17 cellular contexts compared by ENCODE assay signal in the genomic region with DNA sequence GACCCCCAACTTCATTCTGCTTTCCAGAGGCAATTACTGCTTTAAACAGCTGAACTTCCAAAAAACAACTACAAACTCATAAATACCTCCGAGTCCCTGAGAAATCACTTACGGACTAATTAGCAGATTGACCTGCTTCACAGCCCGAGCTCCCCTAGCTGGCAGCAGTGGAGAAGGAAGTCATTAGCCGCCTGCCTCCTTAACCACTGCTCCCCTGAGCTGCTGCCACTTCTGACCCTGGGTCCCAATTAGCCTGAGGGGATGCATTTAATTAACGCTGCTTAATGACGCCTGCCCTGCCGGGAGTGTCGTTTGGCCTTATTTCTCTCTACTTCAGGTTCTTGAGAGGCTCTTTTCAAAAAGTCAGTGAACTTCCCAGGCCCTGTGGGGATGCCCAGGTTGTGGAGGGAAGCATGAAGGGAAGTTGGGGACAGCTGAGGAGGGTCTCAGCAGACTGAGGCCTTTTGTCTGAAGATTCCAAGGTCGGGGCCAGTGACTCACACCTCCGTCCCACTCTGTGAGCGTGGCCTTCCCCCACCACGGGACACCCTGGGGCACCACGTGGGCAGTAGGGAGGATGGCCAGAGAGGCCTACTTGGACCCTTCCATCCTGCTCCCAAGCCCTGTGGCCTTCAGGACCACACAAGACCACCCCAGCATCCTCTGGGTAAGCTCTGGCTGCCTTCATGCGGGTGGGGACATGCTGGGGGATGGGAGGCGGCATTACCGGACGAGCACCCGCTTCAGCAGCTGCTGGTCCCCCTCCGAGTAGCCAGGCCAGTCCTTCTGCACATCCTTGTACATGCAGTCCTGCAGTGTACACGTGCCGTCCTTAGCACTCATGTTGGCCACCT. TPM values are rescaled to one million over a fixed set of nuclear protein-coding genes. Genes with fewer than 3 reads are reported as not detected.
DNase-seq lines count a peak whose midpoint lies in the region; ATAC-seq, FAIRE-seq and TF ChIP-seq lines count a peak whose summit lies in the region.
"Had no signal": no experiment of that assay in that cellular context is flagged by ENCODE, and none has a peak within 500 bp of the region (broad histone marks: within the 10 kb centered on the region; RNA-seq: fewer than 3 reads in every experiment).

No MANE protein-coding gene starts in this region.

- ATAC-seq in gastroesophageal sphincter (no peak), gastrocnemius medialis (no peak), GM21367 (IDR thresholded peaks at IDR 0.05; ENCODE audit: unreplicated experiment) (no peak), HepG2 (no peak)
- ATAC-seq: naive thymus-derived CD8-positive, alpha-beta T cell had no signal

- H3K27me3 ChIP-seq in Caco-2 (replicated peaks; ENCODE audit: control insufficient read depth, insufficient read depth, low read length) (no peaks in the 10 kb centered on the region), gastroesophageal sphincter (no peaks in the 10 kb centered on the region), gastrocnemius medialis (no peaks in the 10 kb centered on the region), HepG2 (ENCODE audit: control insufficient read depth in 1 of 2, insufficient read depth in 2 of 2, low read length in 2 of 2) (no peaks in the 10 kb centered on the region)
- H3K27me3 ChIP-seq: SJCRH30 had no signal

- 58 to 85% methylated on average over 5 to 8 of the region's 21 CpGs for WGBS in gastroesophageal sphincter (ENCODE audit: low coverage in 1 of 2), 2 donors
- WGBS in HepG2 (ENCODE audit: low lambda C conversion rate), result 95% methylated on average over 18 of the region's 21 CpGs

- BruUV-seq in Caco-2 (replicated peaks; lab: Mats Ljungman, UMichigan) (no TSS peak), HepG2 (replicated peaks; lab: Mats Ljungman, UMichigan) (no TSS peak)

- H4K20me1 ChIP-seq in HepG2 (ENCODE audit: insufficient read depth, low read length), result no peaks in the 10 kb centered on the region; the same call in 1 of the 2 replicates

- H3K79me2 ChIP-seq in HepG2 (ENCODE audit: insufficient read depth, low read length), result no peaks in the 10 kb centered on the region

- no peak overlapping the region for H2AFZ ChIP-seq in HepG2 (ENCODE audit: low read length)

- no peaks in the 10 kb centered on the region for H3K9me3 Mint-ChIP-seq in Caco-2 (ENCODE audit: unreplicated experiment)
- no peaks in the 10 kb centered on the region for H3K9me3 Mint-ChIP-seq in activated CD4-positive, alpha-beta T cell treated with anti-CD3 and anti-CD28 coated beads, Interleukin-2, amount 10 ng/mL, durations not matched to agents 7 days and 5 days
- H3K9me3 Mint-ChIP-seq in type B pancreatic cell, result no peaks in the 10 kb centered on the region
- H3K9me3 Mint-ChIP-seq: activated CD4-positive, alpha-beta T cell treated with anti-CD3 and anti-CD28 coated beads, Interleukin-2, amount 10 ng/mL, durations not matched to agents 24 days and 14 days; CD4-positive, CD25-positive, alpha-beta regulatory T cell; naive thymus-derived CD8-positive, alpha-beta T cell; T-helper 1 cell treated with Interleukin-12 subunit alpha and Interleukin-12 subunit beta and Interleukin-4 antibody, amounts not matched to agents 30 μg/mL and 1 μg/mL, for 36 hours had no signal

- H3K27ac Mint-ChIP-seq in Caco-2 (ENCODE audit: unreplicated experiment) (peak overlapping the region; percentile 51), type B pancreatic cell (no peak overlapping the region)
- H3K27ac Mint-ChIP-seq in activated CD4-positive, alpha-beta T cell treated with anti-CD3 and anti-CD28 coated beads, Interleukin-2, amount 10 ng/mL, durations not matched to agents 7 days and 5 days, result no peak overlapping the region
- H3K27ac Mint-ChIP-seq: activated CD4-positive, alpha-beta T cell treated with anti-CD3 and anti-CD28 coated beads, Interleukin-2, amount 10 ng/mL, durations not matched to agents 24 days and 14 days; CD4-positive, CD25-positive, alpha-beta regulatory T cell; T-helper 1 cell treated with Interleukin-12 subunit alpha and Interleukin-12 subunit beta and Interleukin-4 antibody, amounts not matched to agents 30 μg/mL and 1 μg/mL, for 36 hours had no signal

- H3K4me1 ChIP-seq in Caco-2 (peaks cover 28% of the 10 kb centered on the region), gastroesophageal sphincter (peaks cover 8 to 66% (median 31%) of the 10 kb centered on the region in 3 donors), gastrocnemius medialis (peaks cover 56 to 57% of the 10 kb centered on the region in 2 donors), HepG2 (ENCODE audit: insufficient read depth, low read length) (no peaks in the 10 kb centered on the region)

- H3K4me3 ChIP-seq in Caco-2 (ENCODE audit: low read depth, low read length), result no peak overlapping the region
- H3K4me3 ChIP-seq in gastroesophageal sphincter, result no peak overlapping the region
- H3K4me3 ChIP-seq in gastrocnemius medialis, result no peak overlapping the region
- no peak overlapping the region for H3K4me3 ChIP-seq in HepG2 (replicated peaks in 1 of 3; ENCODE audit: insufficient read depth in 1 of 3, low read depth in 2 of 3, low read length in 3 of 3)
- H3K4me3 ChIP-seq: SJCRH30, smooth muscle cell had no signal

- H3K9ac ChIP-seq in HepG2 (ENCODE audit: insufficient read depth, low read depth, low read length), result no peak overlapping the region

- H3K36me3 ChIP-seq in Caco-2 (ENCODE audit: control insufficient read depth, insufficient read depth, low read length) (peaks cover 4% of the 10 kb centered on the region), gastroesophageal sphincter (peaks cover 0 to 50% of the 10 kb centered on the region in 2 donors), gastrocnemius medialis (peaks cover 0 to 8% of the 10 kb centered on the region in 2 donors), HepG2 (replicated peaks in 1 of 2; ENCODE audit: control insufficient read depth in 1 of 2, insufficient read depth in 2 of 2, low read length in 2 of 2) (peaks cover 27 to 56% of the 10 kb centered on the region in 2 experiments)

- no peak for DNase-seq in Caco-2
- peak; percentile 56 for DNase-seq in NCI-H69 (lab: John Stamatoyannopoulos, UW)
- no peak for DNase-seq in gastrocnemius medialis
- no peak for DNase-seq in activated CD4-positive, alpha-beta T cell treated with anti-CD3 and anti-CD28 coated beads, Interleukin-2, amount 10 ng/mL, durations not matched to agents 7 days and 5 days
- DNase-seq in type B pancreatic cell (ENCODE audit: extremely low spot score, unreplicated experiment), result no peak
- DNase-seq in HepG2 (ENCODE audit: low spot score), result no peak
- DNase-seq: activated CD4-positive, alpha-beta T cell treated with anti-CD3 and anti-CD28 coated beads, Interleukin-2, amount 10 ng/mL, durations not matched to agents 24 days and 14 days; activated effector memory CD4-positive, alpha-beta T cell treated with Interleukin-2 at 50 U/mL for 16 hours; CD4-positive, CD25-positive, alpha-beta regulatory T cell; GF-D8; naive thymus-derived CD8-positive, alpha-beta T cell; SJCRH30; stimulated activated CD4-positive, alpha-beta T cell treated with anti-CD3 and anti-CD28 coated beads, Interleukin-4, amount 100 ng/mL, for 1 hour had no signal

- no peak for TF ChIP-seq RAD21 in HepG2 (CRISPR knock-in tag; IDR thresholded peaks at IDR 0.05)

- H3K4me3 Mint-ChIP-seq in Caco-2 (ENCODE audit: unreplicated experiment) (no peak overlapping the region), type B pancreatic cell (no peak overlapping the region)
- H3K4me3 Mint-ChIP-seq in activated CD4-positive, alpha-beta T cell treated with anti-CD3 and anti-CD28 coated beads, Interleukin-2, amount 10 ng/mL, durations not matched to agents 7 days and 5 days, result no peak overlapping the region
- H3K4me3 Mint-ChIP-seq: activated CD4-positive, alpha-beta T cell treated with anti-CD3 and anti-CD28 coated beads, Interleukin-2, amount 10 ng/mL, durations not matched to agents 24 days and 14 days; CD4-positive, CD25-positive, alpha-beta regulatory T cell; naive thymus-derived CD8-positive, alpha-beta T cell; T-helper 1 cell treated with Interleukin-12 subunit alpha and Interleukin-12 subunit beta and Interleukin-4 antibody, amounts not matched to agents 30 μg/mL and 1 μg/mL, for 36 hours had no signal

- H3K27me3 Mint-ChIP-seq in Caco-2 (ENCODE audit: insufficient read depth, unreplicated experiment) (no peaks in the 10 kb centered on the region), type B pancreatic cell (no peaks in the 10 kb centered on the region)
- no peaks in the 10 kb centered on the region for H3K27me3 Mint-ChIP-seq in activated CD4-positive, alpha-beta T cell treated with anti-CD3 and anti-CD28 coated beads, Interleukin-2, amount 10 ng/mL, durations not matched to agents 7 days and 5 days
- H3K27me3 Mint-ChIP-seq: activated CD4-positive, alpha-beta T cell treated with anti-CD3 and anti-CD28 coated beads, Interleukin-2, amount 10 ng/mL, durations not matched to agents 24 days and 14 days; CD4-positive, CD25-positive, alpha-beta regulatory T cell; naive thymus-derived CD8-positive, alpha-beta T cell had no signal

- no peak for FAIRE-seq in HepG2 (lab: Jason Lieb, UNC)

- CTCF ChIA-PET in Caco-2 (lab: Charles Lee) (no interaction called here), HepG2 (lab: Yijun Ruan, JAX; ENCODE audit: low intra/inter-chr PET ratio, low total read pairs) (no interaction called here)
- CTCF ChIA-PET in activated CD4-positive, alpha-beta T cell treated with anti-CD3 and anti-CD28 coated beads, Interleukin-2, amount 10 ng/mL, durations not matched to agents 7 days and 5 days (lab: Charles Lee), result interaction anchor here (0.6 to 2.3 kb wide), 3 partner anchors 11 to 65 kb away, joined by 3 to 7 read pairs (median 3); no protein-coding TSS in a partner anchor

- no peak for TF ChIP-seq EP300 in gastroesophageal sphincter (IDR thresholded peaks at IDR 0.05)
- no peak for TF ChIP-seq EP300 in HepG2 (IDR thresholded peaks at IDR 0.05; ENCODE audit: low read depth in 2 of 2, low read length in 2 of 2)
- TF ChIP-seq EP300 in HepG2 (CRISPR knock-in tag; IDR thresholded peaks at IDR 0.05; ENCODE audit: borderline replicate concordance), result no peak

- TF ChIP-seq CTCF in Caco-2 (IDR thresholded peaks at IDR 0.05; ENCODE audit: insufficient read depth in 1 of 2, low read depth in 1 of 2, low read length in 1 of 2, severe bottlenecking in 1 of 2, unreplicated experiment in 1 of 2) (no peak), gastroesophageal sphincter (IDR thresholded peaks at IDR 0.05) (no peak), gastrocnemius medialis (IDR thresholded peaks at IDR 0.05 in 4 of 5, conservative IDR thresholded peaks at IDR 0.05 in 1 of 5) (no peak), type B pancreatic cell (conservative IDR thresholded peaks at IDR 0.05) (no peak), HepG2 (CRISPR knock-in tag; IDR thresholded peaks at IDR 0.05) (no peak)

- in situ Hi-C loops in gastrocnemius medialis (cut with MboI; ENCODE audit: low sequenced_read_pairs in 4 of 4) (loop anchor here (10.0 to 25.0 kb wide), 5 partner anchors 105 to 387 kb away; partner anchors contain the start of genes UBA52 (in 3 of the 4), UPF1 (in 2 of the 4), CRTC1 (in 1 of the 4) and KXD1 (in 1 of the 4)), HepG2 (cut with HindIII; ENCODE audit: extremely low pct_ligation_motif_present, low pct_unique_long_range_greater_than_20kb) (no loop called here)

- TF ChIP-seq POLR2A in gastroesophageal sphincter (IDR thresholded peaks at IDR 0.05), result no peak
- TF ChIP-seq POLR2A in gastrocnemius medialis (IDR thresholded peaks at IDR 0.05), result no peak
- TF ChIP-seq POLR2A in HepG2 (IDR thresholded peaks at IDR 0.05; ENCODE audit: insufficient read depth in 1 of 2, low read depth in 2 of 2, low read length in 2 of 2), result no peak

- intact Hi-C loops in Caco-2 (cut with micrococcal nuclease; ENCODE audit: unreplicated experiment) (no loop called here), gastrocnemius medialis (cut with DNase I; ENCODE audit: low total_unique reads) (no loop called here), HepG2 (cut with micrococcal nuclease; ENCODE audit: unreplicated experiment) (no loop called here)

- no peaks in the 10 kb centered on the region for H3K9me3 ChIP-seq in Caco-2
- no peaks in the 10 kb centered on the region for H3K9me3 ChIP-seq in gastroesophageal sphincter
- H3K9me3 ChIP-seq in gastrocnemius medialis, result no peaks in the 10 kb centered on the region
- H3K9me3 ChIP-seq in HepG2 (ENCODE audit: low read length), result no peaks in the 10 kb centered on the region
- H3K9me3 ChIP-seq: SJCRH30 had no signal

- H3K27ac ChIP-seq in gastroesophageal sphincter, result peak overlapping the region in 3 of 4 donors; percentile 90 to 99 (median 91)
- peak overlapping the region; percentile 89 to 96 (median 94) for H3K27ac ChIP-seq in gastrocnemius medialis
- H3K27ac ChIP-seq in HepG2 (ENCODE audit: extremely low read length, insufficient read depth, low read length), result no peak overlapping the region
- H3K27ac ChIP-seq: SJCRH30 had no signal

- H3K4me2 ChIP-seq in HepG2 (ENCODE audit: low read depth, low read length), result no peak overlapping the region
- H3K4me2 ChIP-seq: smooth muscle cell had no signal

- peaks cover 4% of the 10 kb centered on the region for H3K4me1 Mint-ChIP-seq in Caco-2 (ENCODE audit: low read depth, unreplicated experiment)
- peaks cover 4% of the 10 kb centered on the region for H3K4me1 Mint-ChIP-seq in activated CD4-positive, alpha-beta T cell treated with anti-CD3 and anti-CD28 coated beads, Interleukin-2, amount 10 ng/mL, durations not matched to agents 7 days and 5 days
- no peaks in the 10 kb centered on the region for H3K4me1 Mint-ChIP-seq in type B pancreatic cell (ENCODE audit: unreplicated experiment)

- POLR2A ChIA-PET in Caco-2 (lab: Charles Lee), result interaction anchor here (0.6 kb wide), 1 partner anchor 11 kb away, joined by 4 read pairs; no protein-coding TSS in a partner anchor
- POLR2A ChIA-PET in activated CD4-positive, alpha-beta T cell treated with anti-CD3 and anti-CD28 coated beads, Interleukin-2, amount 10 ng/mL, durations not matched to agents 7 days and 5 days (lab: Charles Lee), result no interaction called here
- POLR2A ChIA-PET in HepG2 (lab: Yijun Ruan, JAX), result no interaction called here

- H3K36me3 Mint-ChIP-seq in Caco-2 (ENCODE audit: insufficient read depth, unreplicated experiment) (peaks cover 24% of the 10 kb centered on the region), type B pancreatic cell (peaks cover 4% of the 10 kb centered on the region)
- H3K36me3 Mint-ChIP-seq in activated CD4-positive, alpha-beta T cell treated with anti-CD3 and anti-CD28 coated beads, Interleukin-2, amount 10 ng/mL, durations not matched to agents 7 days and 5 days (ENCODE audit: low read depth), result peaks cover 10% of the 10 kb centered on the region

RNA-seq across cellular contexts. Expression of gene ISYNA1, which starts 19.8 kb away (rescaled TPM):
- 65.3 and 67.3 TPM in 2 replicates for total RNA-seq in Caco-2 (2022)
- 10 to 100 TPM; 15.2 to 31.6 (median 19.8) TPM for total RNA-seq in gastroesophageal sphincter
- 10 to 100 TPM in 1 of 4 donors, 1 to 10 TPM in 3; 5.1 to 29.1 (median 7.8) TPM for total RNA-seq in gastrocnemius medialis
- 10 to 100 TPM; 10.7 to 12.1 TPM for total RNA-seq in activated CD4-positive, alpha-beta T cell treated with anti-CD3 and anti-CD28 coated beads, Interleukin-2, amount 10 ng/mL, durations not matched to agents 7 days and 5 days
- total RNA-seq in type B pancreatic cell (ENCODE audit: low replicate concordance), result 278 and 303 TPM in 2 replicates
- total RNA-seq in HepG2 (2016; rRNA removed; fragmentation: Illumina TruSeq; extraction: Trizol), result 29.4 and 48.5 TPM in 2 replicates
- 8.4 and 10.1 TPM in 2 replicates for total RNA-seq in HepG2 (2016; cell fraction: cytosol; rRNA removed; fragmentation: Illumina TruSeq; extraction: Trizol; ENCODE audit: low read depth)
- total RNA-seq in HepG2 (2016; cell fraction: insoluble cytoplasmic fraction; rRNA removed; fragmentation: Illumina TruSeq; extraction: Trizol), result 29.3 and 46.4 TPM in 2 replicates
- 16.0 and 18.7 TPM in 2 replicates for total RNA-seq in HepG2 (2016; cell fraction: membrane; rRNA removed; fragmentation: Illumina TruSeq; extraction: Trizol)
- 33.6 and 37.4 TPM in 2 replicates for total RNA-seq in HepG2 (2016; cell fraction: nucleus; rRNA removed; fragmentation: Illumina TruSeq; extraction: Trizol)
- polyA plus RNA-seq in HepG2 (2011; rRNA removed), result 29.6 and 36.5 TPM in 2 replicates
- 14.0 and 25.3 TPM in 2 replicates for polyA plus RNA-seq in HepG2 (2011; cell fraction: cytosol; rRNA removed)
- polyA plus RNA-seq in HepG2 (2011; cell fraction: nucleus; rRNA removed), result 246 and 367 TPM in 2 replicates
- 32.5 and 49.8 TPM in 2 replicates for polyA plus RNA-seq in HepG2 (2012)
- 16.0 and 16.5 TPM in 2 replicates for polyA plus RNA-seq in HepG2 (2016; cell fraction: cytosol; fragmentation: Illumina TruSeq; extraction: Trizol; ENCODE audit: low read depth)
- 44.6 and 57.4 TPM in 2 replicates for polyA plus RNA-seq in HepG2 (2016; cell fraction: insoluble cytoplasmic fraction; fragmentation: Illumina TruSeq; extraction: Trizol; ENCODE audit: low read depth)
- polyA plus RNA-seq in HepG2 (2016; cell fraction: membrane; fragmentation: Illumina TruSeq; extraction: Trizol; ENCODE audit: low read depth), result 18.1 and 22.4 TPM in 2 replicates
- polyA plus RNA-seq in HepG2 (2016; cell fraction: nucleus; fragmentation: Illumina TruSeq; extraction: Trizol; ENCODE audit: insufficient read depth, low read depth), result 103 and 119 TPM in 2 replicates
- 1.3 and 50.2 TPM in 2 replicates for polyA minus RNA-seq in HepG2 (2011; rRNA and poly(A)+ RNA removed; ENCODE audit: low replicate concordance)
- polyA minus RNA-seq in HepG2 (2011; cell fraction: cytosol; rRNA and poly(A)+ RNA removed), result 20.4 and 29.0 TPM in 2 replicates
- 13.3 and 14.3 TPM in 2 replicates for polyA minus RNA-seq in HepG2 (2011; cell fraction: nucleus; rRNA and poly(A)+ RNA removed)

RNA-seq across cellular contexts. Expression of gene SSBP4, which starts 38.5 kb away (rescaled TPM):
- 46.2 and 49.4 TPM in 2 replicates for total RNA-seq in Caco-2 (2022)
- 10 to 100 TPM; 58.4 to 76.2 (median 61.3) TPM for total RNA-seq in gastroesophageal sphincter
- 10 to 100 TPM; 24.7 to 65.2 (median 44.1) TPM for total RNA-seq in gastrocnemius medialis
- total RNA-seq in activated CD4-positive, alpha-beta T cell treated with anti-CD3 and anti-CD28 coated beads, Interleukin-2, amount 10 ng/mL, durations not matched to agents 7 days and 5 days, result 100 to 1,000 TPM; 112 to 123 TPM
- 76.7 and 99.0 TPM in 2 replicates for total RNA-seq in type B pancreatic cell (ENCODE audit: low replicate concordance)
- 19.3 and 39.5 TPM in 2 replicates for total RNA-seq in HepG2 (2016; rRNA removed; fragmentation: Illumina TruSeq; extraction: Trizol)
- total RNA-seq in HepG2 (2016; cell fraction: cytosol; rRNA removed; fragmentation: Illumina TruSeq; extraction: Trizol; ENCODE audit: low read depth), result 95.2 and 104 TPM in 2 replicates
- 14.4 and 39.0 TPM in 2 replicates for total RNA-seq in HepG2 (2016; cell fraction: insoluble cytoplasmic fraction; rRNA removed; fragmentation: Illumina TruSeq; extraction: Trizol)
- 103 and 124 TPM in 2 replicates for total RNA-seq in HepG2 (2016; cell fraction: membrane; rRNA removed; fragmentation: Illumina TruSeq; extraction: Trizol)
- total RNA-seq in HepG2 (2016; cell fraction: nucleus; rRNA removed; fragmentation: Illumina TruSeq; extraction: Trizol), result 26.9 and 35.1 TPM in 2 replicates
- 20.8 and 33.4 TPM in 2 replicates for polyA plus RNA-seq in HepG2 (2011; rRNA removed)
- 11.6 and 28.6 TPM in 2 replicates for polyA plus RNA-seq in HepG2 (2011; cell fraction: cytosol; rRNA removed)
- 200 and 290 TPM in 2 replicates for polyA plus RNA-seq in HepG2 (2011; cell fraction: nucleus; rRNA removed)
- polyA plus RNA-seq in HepG2 (2012), result 18.2 and 31.6 TPM in 2 replicates
- 133 and 147 TPM in 2 replicates for polyA plus RNA-seq in HepG2 (2016; cell fraction: cytosol; fragmentation: Illumina TruSeq; extraction: Trizol; ENCODE audit: low read depth)
- 34.3 and 41.3 TPM in 2 replicates for polyA plus RNA-seq in HepG2 (2016; cell fraction: insoluble cytoplasmic fraction; fragmentation: Illumina TruSeq; extraction: Trizol; ENCODE audit: low read depth)
- 147 and 152 TPM in 2 replicates for polyA plus RNA-seq in HepG2 (2016; cell fraction: membrane; fragmentation: Illumina TruSeq; extraction: Trizol; ENCODE audit: low read depth)
- polyA plus RNA-seq in HepG2 (2016; cell fraction: nucleus; fragmentation: Illumina TruSeq; extraction: Trizol; ENCODE audit: insufficient read depth, low read depth), result 117 and 122 TPM in 2 replicates
- polyA minus RNA-seq in HepG2 (2011; rRNA and poly(A)+ RNA removed; ENCODE audit: low replicate concordance), result 10.3 and 12.3 TPM in 2 replicates
- 12.0 and 13.9 TPM in 2 replicates for polyA minus RNA-seq in HepG2 (2011; cell fraction: cytosol; rRNA and poly(A)+ RNA removed)
- 20.1 and 21.6 TPM in 2 replicates for polyA minus RNA-seq in HepG2 (2011; cell fraction: nucleus; rRNA and poly(A)+ RNA removed)
